13 cellular contexts compared by ENCODE assay signal in genomic region chr7:27245124-27245797, GRCh38. TPM values are rescaled to one million over a fixed set of nuclear protein-coding genes. Genes with fewer than 3 reads are reported as not detected.
DNase-seq lines count a peak whose midpoint lies in the region; TF ChIP-seq lines count a peak whose summit lies in the region.
"Had no signal": no experiment of that assay in that cellular context is flagged by ENCODE, and none has a peak within 500 bp of the region (broad histone marks: within the 10 kb centered on the region; RNA-seq: fewer than 3 reads in every experiment).

No MANE protein-coding gene starts in this region.

- no peak overlapping the region for H3K18ac ChIP-seq in trophoblast cell (ENCODE audit: low read length)

- no peak overlapping the region for H2BK120ac ChIP-seq in trophoblast cell (ENCODE audit: insufficient read depth, low read length, poor library complexity)

- H3K36me3 ChIP-seq in ES-I3 (ENCODE audit: insufficient read depth, low read length) (no peaks in the 10 kb centered on the region), PC-9 (ENCODE audit: low read depth) (no peaks in the 10 kb centered on the region), trophoblast cell (ENCODE audit: control insufficient read depth in 1 of 2, insufficient read depth in 2 of 2, low read length in 2 of 2) (no peaks in the 10 kb centered on the region), MM.1S (replicated peaks; ENCODE audit: insufficient read depth, low read length) (no peaks in the 10 kb centered on the region), MG63 (no peaks in the 10 kb centered on the region)
- H3K36me3 ChIP-seq: BLaER1 had no signal

- POLR2A ChIA-PET in PC-9 (lab: Charles Lee; ENCODE audit: unreplicated experiment), result no interaction called here

- no peak overlapping the region for H4K8ac ChIP-seq in trophoblast cell (ENCODE audit: low read depth, low read length)

- no peak overlapping the region for H3K27ac ChIP-seq in PC-9
- H3K27ac ChIP-seq in trophoblast cell (ENCODE audit: low read depth, low read length), result no peak overlapping the region
- no peak overlapping the region for H3K27ac ChIP-seq in MM.1S (ENCODE audit: low read length)
- H3K27ac ChIP-seq: BLaER1, SK-N-MC, VCaP had no signal

- intact Hi-C loops in PC-9 (cut with micrococcal nuclease; ENCODE audit: unreplicated experiment), result no loop called here

- no peaks in the 10 kb centered on the region for H3F3A ChIP-seq in PC-9 (ENCODE audit: insufficient read depth, low read depth)
- no peaks in the 10 kb centered on the region for H3F3A ChIP-seq in MM.1S (ENCODE audit: insufficient read depth, low read length)

- no CpG with 5 or more reads among the region's 37 CpGs for WGBS in trophoblast cell (ENCODE audit: extremely low coverage, insufficient coverage, insufficient read length)

- TF ChIP-seq CTCF in PC-9 (conservative IDR thresholded peaks at IDR 0.05), result no peak
- TF ChIP-seq CTCF in MM.1S (IDR thresholded peaks at IDR 0.05; ENCODE audit: low read length), result no peak

- no peak overlapping the region for H2AK5ac ChIP-seq in trophoblast cell (ENCODE audit: low read length)

- H4K20me1 ChIP-seq in PC-9 (ENCODE audit: insufficient read depth), result no peaks in the 10 kb centered on the region
- H4K20me1 ChIP-seq in MM.1S (ENCODE audit: insufficient read depth, low read length), result no peaks in the 10 kb centered on the region
- H4K20me1 ChIP-seq: BLaER1 had no signal

- CTCF ChIA-PET in PC-9 (lab: Charles Lee), result no interaction called here

- H3K4me3 ChIP-seq in PC-9, result no peak overlapping the region; the same call in 1 of the 2 replicates
- H3K4me3 ChIP-seq in iPS-11a (ENCODE audit: low read depth, low read length), result peak overlapping the region; percentile 14
- no peak overlapping the region for H3K4me3 ChIP-seq in trophoblast cell (ENCODE audit: low read depth, low read length)
- H3K4me3 ChIP-seq in MM.1S (ENCODE audit: low read length), result no peak overlapping the region
- no peak overlapping the region for H3K4me3 ChIP-seq in MG63
- H3K4me3 ChIP-seq: BLaER1, SK-N-MC had no signal

- H3K4me2 ChIP-seq in PC-9 (peak overlapping the region; percentile 35; the same call in 1 of the 2 replicates), trophoblast cell (ENCODE audit: low read length) (peak overlapping the region; percentile 55), MM.1S (ENCODE audit: low read depth, low read length) (no peak overlapping the region)
- H3K4me2 ChIP-seq: BLaER1 had no signal

- H3K79me1 ChIP-seq in trophoblast cell (ENCODE audit: low read length), result no peaks in the 10 kb centered on the region

- H4K12ac ChIP-seq in trophoblast cell (ENCODE audit: low read depth, low read length), result no peak overlapping the region

- H3K9me3 ChIP-seq in ES-I3 (ENCODE audit: control insufficient read depth, insufficient read depth, low read length) (no peaks in the 10 kb centered on the region), PC-9 (ENCODE audit: insufficient read depth, low read depth) (no peaks in the 10 kb centered on the region), trophoblast cell (ENCODE audit: insufficient read depth, low read depth, low read length) (peaks cover 16% of the 10 kb centered on the region), MM.1S (replicated peaks; ENCODE audit: insufficient read depth, low read length) (no peaks in the 10 kb centered on the region), MG63 (no peaks in the 10 kb centered on the region)

- H3K4ac ChIP-seq in trophoblast cell (ENCODE audit: low read depth, low read length), result no peak overlapping the region

- no peak overlapping the region for H4K91ac ChIP-seq in trophoblast cell (ENCODE audit: low read depth, low read length)

- DNase-seq in PC-9, result no peak
- DNase-seq in trophoblast cell, result no peak
- no peak for DNase-seq in SW480 (ENCODE audit: low spot score)
- no peak for DNase-seq in MM.1S
- DNase-seq in MG63, result no peak
- DNase-seq in HK-2 (ENCODE audit: unreplicated experiment), result no peak
- DNase-seq: occipital lobe had no signal

- H2BK12ac ChIP-seq in trophoblast cell (ENCODE audit: low read length), result no peak overlapping the region

- H3K27me3 ChIP-seq in PC-9 (ENCODE audit: insufficient read depth, low read depth), result peaks cover 50% of the 10 kb centered on the region; the same call in 1 of the 2 replicates
- peaks cover 99% of the 10 kb centered on the region for H3K27me3 ChIP-seq in trophoblast cell (ENCODE audit: insufficient read depth, low read length)
- peaks cover 53% of the 10 kb centered on the region for H3K27me3 ChIP-seq in MM.1S (replicated peaks; ENCODE audit: insufficient read depth, low read length)
- H3K27me3 ChIP-seq in MG63, result peaks cover 24% of the 10 kb centered on the region

- no peak overlapping the region for H3K23ac ChIP-seq in trophoblast cell (ENCODE audit: low read length)

- H3K9me2 ChIP-seq in PC-9 (ENCODE audit: insufficient read depth) (no peaks in the 10 kb centered on the region), MM.1S (replicated peaks; ENCODE audit: insufficient read depth, low read length) (no peaks in the 10 kb centered on the region)

- no peaks in the 10 kb centered on the region for H3K79me2 ChIP-seq in PC-9 (ENCODE audit: low read depth)
- no peaks in the 10 kb centered on the region for H3K79me2 ChIP-seq in trophoblast cell (ENCODE audit: control insufficient read depth, insufficient read depth, low read length, poor library complexity)
- no peaks in the 10 kb centered on the region for H3K79me2 ChIP-seq in MM.1S (ENCODE audit: low read length)

- H3K14ac ChIP-seq in trophoblast cell (ENCODE audit: low read length), result no peak overlapping the region

- H3K4me1 ChIP-seq in ES-I3 (ENCODE audit: insufficient read depth, low read length), result peaks cover 13% of the 10 kb centered on the region
- no peaks in the 10 kb centered on the region for H3K4me1 ChIP-seq in PC-9 (replicated peaks; ENCODE audit: insufficient read depth)
- H3K4me1 ChIP-seq in trophoblast cell (ENCODE audit: control insufficient read depth in 1 of 2, insufficient read depth in 2 of 2, low read length in 2 of 2), result peaks cover 15 to 25% of the 10 kb centered on the region in 2 experiments
- H3K4me1 ChIP-seq in MM.1S (ENCODE audit: low read length), result no peaks in the 10 kb centered on the region
- H3K4me1 ChIP-seq: BLaER1 had no signal

- H3K9ac ChIP-seq in ES-I3 (ENCODE audit: low read depth, low read length) (peak overlapping the region; percentile 42; the same call in 1 of the 2 replicates), trophoblast cell (ENCODE audit: low read length) (no peak overlapping the region), MM.1S (ENCODE audit: low read length) (no peak overlapping the region)
- H3K9ac ChIP-seq: BLaER1 had no signal

- H2BK5ac ChIP-seq in trophoblast cell (ENCODE audit: low read depth, low read length, poor library complexity), result no peak overlapping the region

- no TSS peak for BruUV-seq in PC-9 (replicated peaks; lab: Mats Ljungman, UMichigan)

- H2AFZ ChIP-seq in PC-9 (no peak overlapping the region), trophoblast cell (ENCODE audit: insufficient read depth, low read length, poor library complexity) (no peak overlapping the region), MM.1S (ENCODE audit: low read length) (no peak overlapping the region)

RNA-seq across cellular contexts. Expression of gene EVX1, which starts 2.7 kb away (rescaled TPM):
- total RNA-seq in PC-9 (2021), result not detected in 2 replicates
- 0.78 and 0.81 TPM in 2 replicates for polyA plus RNA-seq in trophoblast cell (2013)
- total RNA-seq in MG63 (2014; rRNA removed; shearing (Covaris generic); ENCODE audit: low replicate concordance), result not detected in 2 replicates
- total RNA-seq: dermis microvascular lymphatic vessel endothelial cell, occipital lobe had no signal

RNA-seq across cellular contexts. Expression of gene HOXA13, which starts 45.4 kb away (rescaled TPM):
- 0.35 and 0.40 TPM in 2 replicates for total RNA-seq in PC-9 (2021)
- polyA plus RNA-seq in trophoblast cell (2013), result 0.82 and 1.00 TPM in 2 replicates
- total RNA-seq in MG63 (2014; rRNA removed; shearing (Covaris generic); ENCODE audit: low replicate concordance), result 0.30 and 1.5 TPM in 2 replicates
- total RNA-seq: dermis microvascular lymphatic vessel endothelial cell, occipital lobe had no signal
